1 cellular context compared by ENCODE assay signal in the genomic region with DNA sequence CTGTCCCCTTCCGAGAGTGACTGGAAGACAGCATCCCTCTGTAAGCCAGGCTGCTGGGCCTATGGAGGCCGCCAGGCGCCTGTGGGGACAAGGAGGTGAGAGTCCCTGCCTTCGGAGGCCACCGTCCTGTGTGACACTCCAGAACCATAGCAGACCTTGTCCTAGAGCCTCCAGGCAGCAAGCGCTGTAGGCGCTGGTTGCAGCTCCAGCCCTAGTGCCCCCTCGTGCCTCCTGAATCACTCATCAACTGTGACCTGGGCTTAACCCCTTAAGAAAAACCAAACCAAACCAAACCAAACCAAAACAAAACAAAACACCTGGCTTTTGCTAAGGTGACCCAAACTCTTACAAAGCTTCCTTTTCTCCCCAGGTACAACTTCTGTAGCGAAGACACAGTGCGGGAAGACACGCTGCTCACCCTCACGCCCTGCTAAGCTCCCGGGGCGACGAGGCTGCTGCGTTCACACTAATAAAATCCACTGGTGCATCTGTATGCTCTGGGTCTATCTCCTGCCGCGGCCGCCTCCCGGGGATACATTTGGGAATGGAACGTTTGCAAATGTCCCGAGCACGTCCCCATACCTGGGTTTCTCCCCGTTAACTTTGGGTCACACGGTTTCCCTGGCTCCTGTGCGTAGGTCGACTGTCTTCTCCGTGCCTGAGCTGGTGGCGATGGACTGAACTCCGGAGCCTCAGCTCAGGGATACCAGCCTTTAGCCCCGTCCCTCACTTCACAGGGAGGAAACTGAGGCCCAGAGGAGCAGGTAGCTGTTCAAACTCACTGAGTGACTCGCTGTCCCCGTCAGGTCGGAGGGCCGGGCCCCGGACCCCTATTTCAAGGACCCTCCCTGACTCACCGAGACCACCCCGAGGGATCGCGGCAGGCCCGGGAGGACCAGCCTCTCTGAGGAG.
TF ChIP-seq lines count a peak whose summit lies in the region.

No MANE protein-coding gene starts in this region.

TF ChIP-seq in SK-N-SH, 30 proteins besides CTCF, POLR2A, EP300 and RAD21:
- no peak for TF ChIP-seq GATA2 (CRISPR knock-in tag; IDR thresholded peaks at IDR 0.05)
- TF ChIP-seq EZH2phosphoT487 (IDR thresholded peaks at IDR 0.05; ENCODE audit: borderline replicate concordance, low read depth): no peak
- TF ChIP-seq MXI1 (IDR thresholded peaks at IDR 0.05; ENCODE audit: low read depth, low read length): no peak
- TF ChIP-seq TCF12 (IDR thresholded peaks at IDR 0.05): no peak
- TF ChIP-seq RFX5 (IDR thresholded peaks at IDR 0.05; ENCODE audit: low read length): no peak
- TF ChIP-seq, protein P1, sequence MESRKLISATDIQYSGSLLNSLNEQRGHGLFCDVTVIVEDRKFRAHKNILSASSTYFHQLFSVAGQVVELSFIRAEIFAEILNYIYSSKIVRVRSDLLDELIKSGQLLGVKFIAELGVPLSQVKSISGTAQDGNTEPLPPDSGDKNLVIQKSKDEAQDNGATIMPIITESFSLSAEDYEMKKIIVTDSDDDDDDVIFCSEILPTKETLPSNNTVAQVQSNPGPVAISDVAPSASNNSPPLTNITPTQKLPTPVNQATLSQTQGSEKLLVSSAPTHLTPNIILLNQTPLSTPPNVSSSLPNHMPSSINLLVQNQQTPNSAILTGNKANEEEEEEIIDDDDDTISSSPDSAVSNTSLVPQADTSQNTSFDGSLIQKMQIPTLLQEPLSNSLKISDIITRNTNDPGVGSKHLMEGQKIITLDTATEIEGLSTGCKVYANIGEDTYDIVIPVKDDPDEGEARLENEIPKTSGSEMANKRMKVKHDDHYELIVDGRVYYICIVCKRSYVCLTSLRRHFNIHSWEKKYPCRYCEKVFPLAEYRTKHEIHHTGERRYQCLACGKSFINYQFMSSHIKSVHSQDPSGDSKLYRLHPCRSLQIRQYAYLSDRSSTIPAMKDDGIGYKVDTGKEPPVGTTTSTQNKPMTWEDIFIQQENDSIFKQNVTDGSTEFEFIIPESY (IDR thresholded peaks at IDR 0.05; ENCODE audit: borderline replicate concordance, low read depth): no peak
- no peak for TF ChIP-seq FOXM1 (IDR thresholded peaks at IDR 0.05; ENCODE audit: low read depth)
